Comparison of ENCODE assay signal across 8 cellular contexts in genomic region chr9:121735065-121735791, GRCh38.
DNase-seq lines count a peak whose midpoint lies in the region; ATAC-seq and TF ChIP-seq lines count a peak whose summit lies in the region.

No MANE protein-coding gene starts in this region.

- no peaks in the 10 kb centered on the region for H3K27me3 ChIP-seq in Karpas-422 (ENCODE audit: low read length)
- no peaks in the 10 kb centered on the region for H3K27me3 ChIP-seq in upper lobe of left lung

- H3K27ac ChIP-seq in Karpas-422 (ENCODE audit: low read length) (no peak overlapping the region), upper lobe of left lung (peak overlapping the region; percentile 90 to 95 (median 93))

- H3K9me2 ChIP-seq in Karpas-422 (replicated peaks; ENCODE audit: insufficient read depth, low read length) = no peaks in the 10 kb centered on the region

- H3K9me3 ChIP-seq in Karpas-422 (ENCODE audit: low read length) = no peaks in the 10 kb centered on the region
- H3K9me3 ChIP-seq in upper lobe of left lung = no peaks in the 10 kb centered on the region

- peak; percentile 11 for DNase-seq in stimulated activated CD4-positive, alpha-beta T cell treated with anti-CD3 and anti-CD28 coated beads, Interleukin-15, amount 100 ng/mL, for 24 hours
- no peak for DNase-seq in stimulated activated CD4-positive, alpha-beta T cell treated with anti-CD3 and anti-CD28 coated beads, Interleukin-4, amount 100 ng/mL, for 1 hour
- peak; percentile 78 for DNase-seq in Karpas-422
- peak; percentile 74 for DNase-seq in brain pericyte (ENCODE audit: low read depth, low spot score)
- DNase-seq in left colon = peak; percentile 58 to 78
- DNase-seq in upper lobe of left lung = no peak
- DNase-seq in NCI-H146 (lab: John Stamatoyannopoulos, UW) = no peak
- no peak for DNase-seq in SKM-1 (lab: John Stamatoyannopoulos, UW; ENCODE audit: unreplicated experiment)

- H4K20me1 ChIP-seq in Karpas-422 (ENCODE audit: insufficient read depth, low read depth, low read length) = no peaks in the 10 kb centered on the region

- 48 to 83% methylated on average over 4 to 9 of the region's 9 CpGs for WGBS in upper lobe of left lung, 2 donors

- H2AFZ ChIP-seq in Karpas-422 (ENCODE audit: low read length) = no peak overlapping the region

- H3K9ac ChIP-seq in Karpas-422 (ENCODE audit: low read length) = no peak overlapping the region

- ATAC-seq in left colon (no peak), upper lobe of left lung (ENCODE audit: low FRiP score in 2 of 2) (peak in 1 of 2 donors; percentile 4)

- H3K4me3 ChIP-seq in Karpas-422 (ENCODE audit: low read length) (no peak overlapping the region), upper lobe of left lung (peak overlapping the region in 1 of 4 donors; percentile 51)

- H3K36me3 ChIP-seq in Karpas-422 (ENCODE audit: insufficient read depth, low read length) = no peaks in the 10 kb centered on the region
- no peaks in the 10 kb centered on the region for H3K36me3 ChIP-seq in upper lobe of left lung

- intact Hi-C loops in left colon (cut with DNase I, micrococcal nuclease) = no loop called here

- TF ChIP-seq EP300 in upper lobe of left lung (IDR thresholded peaks at IDR 0.05) = no peak

- no peak for TF ChIP-seq POLR2A in upper lobe of left lung (IDR thresholded peaks at IDR 0.05)

- H3K79me2 ChIP-seq in Karpas-422 (ENCODE audit: low read length) = no peaks in the 10 kb centered on the region

- TF ChIP-seq CTCF in upper lobe of left lung (IDR thresholded peaks at IDR 0.05) = peak in 4 of 6 experiments; percentile 10 to 23 (median 20)

- no peak overlapping the region for H3K4me2 ChIP-seq in Karpas-422 (ENCODE audit: low read depth, low read length, poor library complexity, severe bottlenecking)

- H3K4me1 ChIP-seq in Karpas-422 (ENCODE audit: low read length) (peaks cover 6% of the 10 kb centered on the region), upper lobe of left lung (peaks cover 62 to 91% (median 72%) of the 10 kb centered on the region in 4 donors)

Comparison
In these comparisons a context has a peak if more than half of its experiments do, and no peak if none do; other contexts are left out.
1. DNase-seq: peak in stimulated activated CD4-positive, alpha-beta T cell treated with anti-CD3 and anti-CD28 coated beads, Interleukin-15, amount 100 ng/mL, for 24 hours (single experiment), Karpas-422 (single experiment), brain pericyte (single experiment) and left colon (2 of 2); none in stimulated activated CD4-positive, alpha-beta T cell treated with anti-CD3 and anti-CD28 coated beads, Interleukin-4, amount 100 ng/mL, for 1 hour (single experiment), upper lobe of left lung (0 of 2), NCI-H146 (single experiment) and SKM-1 (single experiment).